ENCODE assay signal across 15 cellular contexts in the genomic region with DNA sequence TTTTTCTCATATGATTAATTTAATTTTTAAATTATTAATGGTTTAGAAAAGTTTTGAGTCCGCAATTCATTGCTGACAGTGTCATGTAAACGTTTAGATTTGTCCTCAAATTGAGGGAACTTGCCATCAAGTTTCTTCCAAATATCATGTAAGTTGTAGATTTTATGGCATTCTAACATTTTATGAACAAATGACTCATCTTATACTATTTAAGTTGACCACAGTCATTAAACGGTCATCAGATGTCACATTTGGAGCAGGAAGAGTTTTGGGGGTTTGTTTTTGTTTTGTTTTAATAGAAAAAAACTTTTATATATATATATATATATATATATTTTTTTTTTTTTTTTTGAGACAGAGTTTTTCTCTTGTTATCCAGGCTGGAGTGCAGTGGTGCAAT.
"Had no signal": no experiment of that assay in that cellular context is flagged by ENCODE, and none has a peak within 500 bp of the region (broad histone marks: within the 10 kb centered on the region; RNA-seq: fewer than 3 reads in every experiment).

No MANE protein-coding gene starts in this region.

- DNase-seq: activated CD4-positive, alpha-beta memory T cell treated with anti-CD3 and anti-CD28 coated beads for 36 hours; activated CD8-positive, alpha-beta memory T cell treated with anti-CD3 and anti-CD28 coated beads, Interleukin-2, amount 10 ng/mL, durations not matched to agents 7 days and 5 days; activated naive CD4-positive, alpha-beta T cell treated with anti-CD3 and anti-CD28 coated beads, Interleukin-2, amount 10 ng/mL, durations not matched to agents 7 days and 5 days; activated T-cell treated with anti-CD3 and anti-CD28 coated beads, Interleukin-2, amount 50 U/mL, for 1 hour; dermis blood vessel endothelial cell; effector memory CD8-positive, alpha-beta T cell; hippocampal formation; left ventricle myocardium superior; mucosa of descending colon; naive thymus-derived CD4-positive, alpha-beta T cell; sigmoid colon; stimulated activated CD4-positive, alpha-beta T cell treated with anti-CD3 and anti-CD28 coated beads, Interleukin-2, amount 100 ng/mL, for 24 hours; uterus had no signal

- ATAC-seq: activated CD8-positive, alpha-beta memory T cell treated with anti-CD3 and anti-CD28 coated beads, Interleukin-2, amount 10 ng/mL, durations not matched to agents 7 days and 5 days; effector memory CD8-positive, alpha-beta T cell; left ventricle myocardium superior; mucosa of descending colon; naive thymus-derived CD4-positive, alpha-beta T cell; stimulated activated effector memory CD8-positive, alpha-beta T cell treated with anti-CD3 and anti-CD28 coated beads, Interleukin-12 subunit alpha, Interleukin-12 subunit beta, amount 100 ng/mL, for 72 hours had no signal

- H3K4me3 ChIP-seq: mucosa of descending colon, sigmoid colon, tibial artery, uterus had no signal
